In genomic region chr9:97982719-97983523, GRCh38 we compare ENCODE assay signal across 8 cellular contexts. TPM values are rescaled to one million over a fixed set of nuclear protein-coding genes. Genes with fewer than 3 reads are reported as not detected.
DNase-seq lines count a peak whose midpoint lies in the region; ATAC-seq, FAIRE-seq and TF ChIP-seq lines count a peak whose summit lies in the region.

TSS of gene ANP32B (plus strand) at chr9:97983341. CDS start at chr9:97983556, 215 bp downstream.

- H2AFZ ChIP-seq in HepG2 (ENCODE audit: low read length) = no peak within 1 kb of the TSS

- H3K9ac ChIP-seq in BLaER1 treated with 17β-estradiol and CSF1 and Interleukin-3, amounts not matched to agents 10 nM and 100 nM = peak within 1 kb of the TSS; percentile 98 to 100 (median 100)
- peak within 1 kb of the TSS; percentile 95 for H3K9ac ChIP-seq in HepG2 (ENCODE audit: insufficient read depth, low read depth, low read length)

- peak; percentile 76 for TF ChIP-seq CTCF in HepG2 (CRISPR knock-in tag; IDR thresholded peaks at IDR 0.05)

- peaks cover 10 to 23% (median 19%) of the 10 kb centered on the region in 11 experiments; a peak in 20 of 22 replicates for H4K20me1 ChIP-seq in BLaER1 treated with 17β-estradiol and CSF1 and Interleukin-3, amounts not matched to agents 10 nM and 100 nM
- H4K20me1 ChIP-seq in HepG2 (ENCODE audit: insufficient read depth, low read length) = peaks cover 11% of the 10 kb centered on the region

- WGBS in HepG2 (ENCODE audit: low lambda C conversion rate) = 0% methylated on average over 4 of the region's 100 CpGs

- H3K4me3 ChIP-seq in BLaER1 treated with 17β-estradiol and CSF1 and Interleukin-3, amounts not matched to agents 10 nM and 100 nM = peak within 1 kb of the TSS; percentile 88 to 95 (median 93)
- H3K4me3 ChIP-seq in HepG2 (replicated peaks in 1 of 3; ENCODE audit: insufficient read depth in 1 of 3, low read depth in 2 of 3, low read length in 3 of 3) = peak within 1 kb of the TSS; percentile 84 to 93 (median 90)

- in situ Hi-C loops in HepG2 (cut with HindIII; ENCODE audit: extremely low pct_ligation_motif_present, low pct_unique_long_range_greater_than_20kb) = loop anchor here (10.0 kb wide), 1 partner anchor 58 kb away; the partner anchor contains the start of gene TRMO

- TF ChIP-seq POLR2A in HepG2 (IDR thresholded peaks at IDR 0.05; ENCODE audit: insufficient read depth in 1 of 2, low read depth in 2 of 2, low read length in 2 of 2) = peak; percentile 17 to 55; a peak in 2 of 4 replicates

- BruUV-seq in HepG2 (replicated peaks; lab: Mats Ljungman, UMichigan) = no TSS peak

- peak; percentile 58 for TF ChIP-seq RAD21 in HepG2 (CRISPR knock-in tag; IDR thresholded peaks at IDR 0.05)

- H3K36me3 ChIP-seq in BLaER1 treated with 17β-estradiol and CSF1 and Interleukin-3, amounts not matched to agents 10 nM and 100 nM = peaks cover 0 to 25% (median 8%) of the 10 kb centered on the region in 11 experiments; a peak in 7 of 22 replicates
- H3K36me3 ChIP-seq in HepG2 (replicated peaks in 1 of 2; ENCODE audit: control insufficient read depth in 1 of 2, insufficient read depth in 2 of 2, low read length in 2 of 2) = no peaks in the 10 kb centered on the region

- peak; percentile 85 for DNase-seq in GM19238 (ENCODE audit: insufficient read length, low spot score)
- peak; percentile 59 for DNase-seq in NCI-H526 treated with DMSO at 0.1 percent for 48 hours (lab: John Stamatoyannopoulos, UW)
- DNase-seq in activated CD4-positive, alpha-beta T cell treated with anti-CD3 and anti-CD28 coated beads, Interleukin-2, amount 50 U/mL, for 1 hour = peak; percentile 92
- DNase-seq in dedifferentiated amniotic fluid mesenchymal stem cell (ENCODE audit: extremely low spot score) = peak; percentile 90
- peak; percentile 67 for DNase-seq in HepG2 (ENCODE audit: low spot score)
- peak; percentile 92 to 95 for DNase-seq in stimulated activated CD4-positive, alpha-beta T cell treated with anti-CD3 and anti-CD28 coated beads, Interleukin-2, amount 100 ng/mL, for 48 hours

- POLR2A ChIA-PET in HepG2 (lab: Yijun Ruan, JAX) = interaction anchor here (0.8 to 2.9 kb wide), 15 partner anchors 10 to 350 kb away, joined by 3 to 28 read pairs (median 5); partner anchors contain the start of genes CORO2A, NANS, NCBP1 and TRMO

- H3K27me3 ChIP-seq in BLaER1 treated with 17β-estradiol and CSF1 and Interleukin-3, amounts not matched to agents 10 nM and 100 nM = no peaks in the 10 kb centered on the region
- H3K27me3 ChIP-seq in HepG2 (ENCODE audit: control insufficient read depth in 1 of 2, insufficient read depth in 2 of 2, low read length in 2 of 2) = no peaks in the 10 kb centered on the region; a peak in 2 of 5 replicates

- H3K4me2 ChIP-seq in BLaER1 treated with 17β-estradiol and CSF1 and Interleukin-3, amounts not matched to agents 10 nM and 100 nM = peak within 1 kb of the TSS; percentile 85 to 98 (median 95)
- H3K4me2 ChIP-seq in HepG2 (ENCODE audit: low read depth, low read length) = peak within 1 kb of the TSS; percentile 94

- ATAC-seq in HG03439 (IDR thresholded peaks at IDR 0.05; ENCODE audit: unreplicated experiment) (peak; percentile 61), HepG2 (peak; percentile 90)

- peaks cover 27 to 51% (median 46%) of the 10 kb centered on the region in 10 experiments for H3K4me1 ChIP-seq in BLaER1 treated with 17β-estradiol and CSF1 and Interleukin-3, amounts not matched to agents 10 nM and 100 nM
- peaks cover 52% of the 10 kb centered on the region for H3K4me1 ChIP-seq in HepG2 (ENCODE audit: insufficient read depth, low read length)

- CTCF ChIA-PET in HepG2 (lab: Yijun Ruan, JAX; ENCODE audit: low intra/inter-chr PET ratio, low total read pairs) = no interaction called here

- H3K27ac ChIP-seq in BLaER1 treated with 17β-estradiol and CSF1 and Interleukin-3, amounts not matched to agents 10 nM and 100 nM = peak within 1 kb of the TSS; percentile 95 to 100 (median 100)
- H3K27ac ChIP-seq in HepG2 (ENCODE audit: extremely low read length, insufficient read depth, low read length) = peak within 1 kb of the TSS; percentile 95

- FAIRE-seq in HepG2 (lab: Jason Lieb, UNC) = no peak

- TF ChIP-seq EP300 in HepG2 (IDR thresholded peaks at IDR 0.05; ENCODE audit: low read depth in 2 of 2, low read length in 2 of 2) (peak in 1 of 2 experiments; percentile 22; a peak in 1 of 4 replicates), HepG2 (CRISPR knock-in tag; IDR thresholded peaks at IDR 0.05; ENCODE audit: borderline replicate concordance) (peak; percentile 27; the same call in 1 of the 2 replicates)

- peaks cover 44% of the 10 kb centered on the region for H3K79me2 ChIP-seq in HepG2 (ENCODE audit: insufficient read depth, low read length)

- intact Hi-C loops in HepG2 (cut with micrococcal nuclease; ENCODE audit: unreplicated experiment) = loop anchor here (2.0 to 10.0 kb wide), 2 partner anchors 60 to 348 kb away; partner anchors contain the start of genes NCBP1, TRMO and TSTD2

- peaks cover 0 to 3% (median 0%) of the 10 kb centered on the region in 11 experiments; a peak in 1 of 22 replicates for H3K9me3 ChIP-seq in BLaER1 treated with 17β-estradiol and CSF1 and Interleukin-3, amounts not matched to agents 10 nM and 100 nM (replicated peaks in 1 of 11)
- H3K9me3 ChIP-seq in HepG2 (ENCODE audit: low read length) = no peaks in the 10 kb centered on the region

TF ChIP-seq in HepG2, 621 proteins besides CTCF, POLR2A, EP300 and RAD21 (continues in another document):
- TF ChIP-seq ZNF251 (CRISPR knock-in tag; IDR thresholded peaks at IDR 0.05) (no peak), POLR2G (IDR thresholded peaks at IDR 0.05; ENCODE audit: low read depth, low read length) (peak; percentile 75), TBL1XR1 (IDR thresholded peaks at IDR 0.05; ENCODE audit: borderline replicate concordance, low read length, partially characterized antibody) (no peak), BRD4 (CRISPR knock-in tag; IDR thresholded peaks at IDR 0.05) (peak; percentile 69), KLF11 (CRISPR knock-in tag; IDR thresholded peaks at IDR 0.05) (no peak), ZNF451 (CRISPR knock-in tag; IDR thresholded peaks at IDR 0.05) (0 out of 2 replicates have a peak, but pooled peaks have one; percentile 43), SNAPC2 (CRISPR knock-in tag; IDR thresholded peaks at IDR 0.05) (0 out of 2 replicates have a peak, but pooled peaks have one; percentile 59), SMARCE1 (IDR thresholded peaks at IDR 0.05; ENCODE audit: borderline replicate concordance) (no peak), BRF2 (CRISPR knock-in tag; IDR thresholded peaks at IDR 0.05) (peak; percentile 48; the same call in 1 of the 2 replicates), ZNF75D (CRISPR knock-in tag; IDR thresholded peaks at IDR 0.05; ENCODE audit: borderline replicate concordance) (no peak), ZNF605 (CRISPR knock-in tag; IDR thresholded peaks at IDR 0.05) (no peak), KLF16 (CRISPR knock-in tag; IDR thresholded peaks at IDR 0.05) (peak in 1 of 2 experiments; percentile 70; a peak in 2 of 4 replicates), ATF3 (CRISPR knock-in tag; IDR thresholded peaks at IDR 0.05) (0 out of 2 replicates have a peak, but pooled peaks have one; percentile 20), ZBTB7A (CRISPR knock-in tag; IDR thresholded peaks at IDR 0.05) (0 out of 2 replicates have a peak, but pooled peaks have one; percentile 24)

RNA-seq across cellular contexts. Expression of gene ANP32B, which starts in this region (rescaled TPM):
- 22.1 and 67.0 TPM in 2 replicates for total RNA-seq in HepG2 (2016; rRNA removed; fragmentation: Illumina TruSeq; extraction: Trizol)
- 19.9 and 21.3 TPM in 2 replicates for total RNA-seq in HepG2 (2016; cell fraction: cytosol; rRNA removed; fragmentation: Illumina TruSeq; extraction: Trizol; ENCODE audit: low read depth)
- total RNA-seq in HepG2 (2016; cell fraction: insoluble cytoplasmic fraction; rRNA removed; fragmentation: Illumina TruSeq; extraction: Trizol) = 20.8 and 59.2 TPM in 2 replicates
- 40.3 and 40.9 TPM in 2 replicates for total RNA-seq in HepG2 (2016; cell fraction: membrane; rRNA removed; fragmentation: Illumina TruSeq; extraction: Trizol)
- 43.6 and 45.8 TPM in 2 replicates for total RNA-seq in HepG2 (2016; cell fraction: nucleus; rRNA removed; fragmentation: Illumina TruSeq; extraction: Trizol)
- polyA plus RNA-seq in HepG2 (2011; rRNA removed) = 30.3 and 37.5 TPM in 2 replicates
- polyA plus RNA-seq in HepG2 (2011; cell fraction: cytosol; rRNA removed) = 14.5 and 21.7 TPM in 2 replicates
- 9.4 and 15.4 TPM in 2 replicates for polyA plus RNA-seq in HepG2 (2011; cell fraction: nucleus; rRNA removed)
- polyA plus RNA-seq in HepG2 (2012) = 239 and 295 TPM in 2 replicates
- 128 and 145 TPM in 2 replicates for polyA plus RNA-seq in HepG2 (2016; cell fraction: cytosol; fragmentation: Illumina TruSeq; extraction: Trizol; ENCODE audit: low read depth)
- polyA plus RNA-seq in HepG2 (2016; cell fraction: insoluble cytoplasmic fraction; fragmentation: Illumina TruSeq; extraction: Trizol; ENCODE audit: low read depth) = 375 and 395 TPM in 2 replicates
- 226 and 237 TPM in 2 replicates for polyA plus RNA-seq in HepG2 (2016; cell fraction: membrane; fragmentation: Illumina TruSeq; extraction: Trizol; ENCODE audit: low read depth)
- polyA plus RNA-seq in HepG2 (2016; cell fraction: nucleus; fragmentation: Illumina TruSeq; extraction: Trizol; ENCODE audit: insufficient read depth, low read depth) = 223 and 239 TPM in 2 replicates
- 10.5 and 18.2 TPM in 2 replicates for polyA minus RNA-seq in HepG2 (2011; rRNA and poly(A)+ RNA removed; ENCODE audit: low replicate concordance)
- polyA minus RNA-seq in HepG2 (2011; cell fraction: cytosol; rRNA and poly(A)+ RNA removed) = 36.3 and 51.7 TPM in 2 replicates
- polyA minus RNA-seq in HepG2 (2011; cell fraction: nucleus; rRNA and poly(A)+ RNA removed) = 39.5 and 51.6 TPM in 2 replicates

Comparison
In these comparisons a context has a peak if more than half of its experiments do, and no peak if none do; other contexts are left out.
1. Peak in every context shown above with its lines: DNase-seq, ATAC-seq, H3K4me3 ChIP-seq and H3K27ac ChIP-seq.